15 cellular contexts compared by ENCODE assay signal in genomic region chr2:84175340-84175739, GRCh38.
DNase-seq lines count a peak whose midpoint lies in the region; ATAC-seq and TF ChIP-seq lines count a peak whose summit lies in the region.
"Had no signal": no experiment of that assay in that cellular context is flagged by ENCODE, and none has a peak within 500 bp of the region (broad histone marks: within the 10 kb centered on the region; RNA-seq: fewer than 3 reads in every experiment).

No MANE protein-coding gene starts in this region.

- H3K4me3 ChIP-seq in epithelial cell of esophagus (ENCODE audit: low read length): no peak overlapping the region
- H3K4me3 ChIP-seq: BLaER1, HAP-1 had no signal

- TF ChIP-seq CTCF in epithelial cell of esophagus (IDR thresholded peaks at IDR 0.05; ENCODE audit: insufficient read depth, low read depth, low read length, missing control alignments): no peak

- peak; percentile 18 for DNase-seq in RKO (ENCODE audit: low spot score)
- peak; percentile 3 for DNase-seq in epithelial cell of esophagus (ENCODE audit: low read depth)
- peak; percentile 59 for DNase-seq in kidney tubule cell (ENCODE audit: low spot score)
- DNase-seq: Caco-2; CD4-positive, CD25-positive, alpha-beta regulatory T cell; CD8-positive, alpha-beta T cell; DMS153; DND-41; GOT3; HFFc6 had no signal

- ATAC-seq in GM18502 (IDR thresholded peaks at IDR 0.05; ENCODE audit: poor library complexity, unreplicated experiment) (no peak), GM18867 (IDR thresholded peaks at IDR 0.05; ENCODE audit: unreplicated experiment) (no peak), GM21515 (IDR thresholded peaks at IDR 0.05; ENCODE audit: unreplicated experiment) (no peak)
- ATAC-seq: CD8-positive, alpha-beta T cell had no signal

Comparison
In these comparisons a context has a peak if more than half of its experiments do, and no peak if none do; other contexts are left out.
1. DNase-seq: peak in every context shown above with its lines; median percentile 59 in kidney tubule cell; 18 in RKO; 3 in epithelial cell of esophagus.